1 cellular context compared by ENCODE assay signal in genomic region chr21:46229133-46229922, GRCh38.
TF ChIP-seq lines count a peak whose summit lies in the region.

No MANE protein-coding gene starts in this region.

TF ChIP-seq in HepG2, 621 proteins besides CTCF, POLR2A, EP300 and RAD21 (continued from another document and continues in another):
- TF ChIP-seq, protein P1, sequence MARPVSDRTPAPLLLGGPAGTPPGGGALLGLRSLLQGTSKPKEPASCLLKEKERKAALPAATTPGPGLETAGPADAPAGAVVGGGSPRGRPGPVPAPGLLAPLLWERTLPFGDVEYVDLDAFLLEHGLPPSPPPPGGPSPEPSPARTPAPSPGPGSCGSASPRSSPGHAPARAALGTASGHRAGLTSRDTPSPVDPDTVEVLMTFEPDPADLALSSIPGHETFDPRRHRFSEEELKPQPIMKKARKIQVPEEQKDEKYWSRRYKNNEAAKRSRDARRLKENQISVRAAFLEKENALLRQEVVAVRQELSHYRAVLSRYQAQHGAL (CRISPR knock-in tag; IDR thresholded peaks at IDR 0.05; ENCODE audit: not compliant biosample characterization), result no peak
- TF ChIP-seq, protein P2, sequence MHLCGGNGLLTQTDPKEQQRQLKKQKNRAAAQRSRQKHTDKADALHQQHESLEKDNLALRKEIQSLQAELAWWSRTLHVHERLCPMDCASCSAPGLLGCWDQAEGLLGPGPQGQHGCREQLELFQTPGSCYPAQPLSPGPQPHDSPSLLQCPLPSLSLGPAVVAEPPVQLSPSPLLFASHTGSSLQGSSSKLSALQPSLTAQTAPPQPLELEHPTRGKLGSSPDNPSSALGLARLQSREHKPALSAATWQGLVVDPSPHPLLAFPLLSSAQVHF (CRISPR knock-in tag; IDR thresholded peaks at IDR 0.05), result no peak; the same call in 1 of the 2 replicates
- TF ChIP-seq ZNF124 (CRISPR knock-in tag; IDR thresholded peaks at IDR 0.05), result no peak
- TF ChIP-seq ZNF879 (CRISPR knock-in tag; IDR thresholded peaks at IDR 0.05), result no peak; the same call in 1 of the 2 replicates
- no peak for TF ChIP-seq ZFP90 (CRISPR knock-in tag; IDR thresholded peaks at IDR 0.05; ENCODE audit: borderline replicate concordance)
- TF ChIP-seq NFAT5 (CRISPR knock-in tag; IDR thresholded peaks at IDR 0.05), result 0 out of 2 replicates have a peak, but pooled peaks have one; percentile 38
- TF ChIP-seq SP5 (CRISPR knock-in tag; IDR thresholded peaks at IDR 0.05; ENCODE audit: borderline replicate concordance, low read depth), result 0 out of 2 replicates have a peak, but pooled peaks have one; percentile 10
- TF ChIP-seq ZMYM4 (CRISPR knock-in tag; IDR thresholded peaks at IDR 0.05), result peak; percentile 67
- TF ChIP-seq, protein P3, sequence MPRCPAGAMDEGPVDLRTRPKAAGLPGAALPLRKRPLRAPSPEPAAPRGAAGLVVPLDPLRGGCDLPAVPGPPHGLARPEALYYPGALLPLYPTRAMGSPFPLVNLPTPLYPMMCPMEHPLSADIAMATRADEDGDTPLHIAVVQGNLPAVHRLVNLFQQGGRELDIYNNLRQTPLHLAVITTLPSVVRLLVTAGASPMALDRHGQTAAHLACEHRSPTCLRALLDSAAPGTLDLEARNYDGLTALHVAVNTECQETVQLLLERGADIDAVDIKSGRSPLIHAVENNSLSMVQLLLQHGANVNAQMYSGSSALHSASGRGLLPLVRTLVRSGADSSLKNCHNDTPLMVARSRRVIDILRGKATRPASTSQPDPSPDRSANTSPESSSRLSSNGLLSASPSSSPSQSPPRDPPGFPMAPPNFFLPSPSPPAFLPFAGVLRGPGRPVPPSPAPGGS (CRISPR knock-in tag; IDR thresholded peaks at IDR 0.05), result no peak
- TF ChIP-seq, protein P4, sequence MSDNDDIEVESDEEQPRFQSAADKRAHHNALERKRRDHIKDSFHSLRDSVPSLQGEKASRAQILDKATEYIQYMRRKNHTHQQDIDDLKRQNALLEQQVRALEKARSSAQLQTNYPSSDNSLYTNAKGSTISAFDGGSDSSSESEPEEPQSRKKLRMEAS (IDR thresholded peaks at IDR 0.05), result peak; percentile 85
- TF ChIP-seq ZNF704 (CRISPR knock-in tag; IDR thresholded peaks at IDR 0.05; ENCODE audit: borderline replicate concordance), result 0 out of 2 replicates have a peak, but pooled peaks have one; percentile 63
- peak; percentile 69; the same call in 1 of the 2 replicates for TF ChIP-seq NFKB2 (CRISPR knock-in tag; IDR thresholded peaks at IDR 0.05; ENCODE audit: borderline replicate concordance)
- TF ChIP-seq CREB3 (CRISPR knock-in tag; IDR thresholded peaks at IDR 0.05), result no peak
- TF ChIP-seq SP1 (IDR thresholded peaks at IDR 0.05), result no peak
- peak; percentile 68; the same call in 1 of the 2 replicates for TF ChIP-seq SP1 (CRISPR knock-in tag; IDR thresholded peaks at IDR 0.05)
- TF ChIP-seq ZNF180 (CRISPR knock-in tag; IDR thresholded peaks at IDR 0.05; ENCODE audit: borderline replicate concordance, low read depth), result no peak
- TF ChIP-seq, protein P5, sequence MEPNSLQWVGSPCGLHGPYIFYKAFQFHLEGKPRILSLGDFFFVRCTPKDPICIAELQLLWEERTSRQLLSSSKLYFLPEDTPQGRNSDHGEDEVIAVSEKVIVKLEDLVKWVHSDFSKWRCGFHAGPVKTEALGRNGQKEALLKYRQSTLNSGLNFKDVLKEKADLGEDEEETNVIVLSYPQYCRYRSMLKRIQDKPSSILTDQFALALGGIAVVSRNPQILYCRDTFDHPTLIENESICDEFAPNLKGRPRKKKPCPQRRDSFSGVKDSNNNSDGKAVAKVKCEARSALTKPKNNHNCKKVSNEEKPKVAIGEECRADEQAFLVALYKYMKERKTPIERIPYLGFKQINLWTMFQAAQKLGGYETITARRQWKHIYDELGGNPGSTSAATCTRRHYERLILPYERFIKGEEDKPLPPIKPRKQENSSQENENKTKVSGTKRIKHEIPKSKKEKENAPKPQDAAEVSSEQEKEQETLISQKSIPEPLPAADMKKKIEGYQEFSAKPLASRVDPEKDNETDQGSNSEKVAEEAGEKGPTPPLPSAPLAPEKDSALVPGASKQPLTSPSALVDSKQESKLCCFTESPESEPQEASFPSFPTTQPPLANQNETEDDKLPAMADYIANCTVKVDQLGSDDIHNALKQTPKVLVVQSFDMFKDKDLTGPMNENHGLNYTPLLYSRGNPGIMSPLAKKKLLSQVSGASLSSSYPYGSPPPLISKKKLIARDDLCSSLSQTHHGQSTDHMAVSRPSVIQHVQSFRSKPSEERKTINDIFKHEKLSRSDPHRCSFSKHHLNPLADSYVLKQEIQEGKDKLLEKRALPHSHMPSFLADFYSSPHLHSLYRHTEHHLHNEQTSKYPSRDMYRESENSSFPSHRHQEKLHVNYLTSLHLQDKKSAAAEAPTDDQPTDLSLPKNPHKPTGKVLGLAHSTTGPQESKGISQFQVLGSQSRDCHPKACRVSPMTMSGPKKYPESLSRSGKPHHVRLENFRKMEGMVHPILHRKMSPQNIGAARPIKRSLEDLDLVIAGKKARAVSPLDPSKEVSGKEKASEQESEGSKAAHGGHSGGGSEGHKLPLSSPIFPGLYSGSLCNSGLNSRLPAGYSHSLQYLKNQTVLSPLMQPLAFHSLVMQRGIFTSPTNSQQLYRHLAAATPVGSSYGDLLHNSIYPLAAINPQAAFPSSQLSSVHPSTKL (CRISPR knock-in tag; IDR thresholded peaks at IDR 0.05), result peak; percentile 8; the same call in 1 of the 2 replicates
- 0 out of 2 replicates have a peak, but pooled peaks have one; percentile 27 for TF ChIP-seq ZNF703 (CRISPR knock-in tag; IDR thresholded peaks at IDR 0.05; ENCODE audit: borderline replicate concordance)
- peak; percentile 41 for TF ChIP-seq ARNT2 (CRISPR knock-in tag; IDR thresholded peaks at IDR 0.05; ENCODE audit: low read depth)
- peak; percentile 66 for TF ChIP-seq POLR2G (IDR thresholded peaks at IDR 0.05; ENCODE audit: low read depth, low read length)
- TF ChIP-seq ARID2 (CRISPR knock-in tag; IDR thresholded peaks at IDR 0.05; ENCODE audit: borderline replicate concordance), result 0 out of 2 replicates have a peak, but pooled peaks have one; percentile 56
- no peak for TF ChIP-seq ATF1 (CRISPR knock-in tag; IDR thresholded peaks at IDR 0.05)
- TF ChIP-seq POLR2AphosphoS5 (IDR thresholded peaks at IDR 0.05; ENCODE audit: low read depth, low read length), result peak; percentile 70
- no peak for TF ChIP-seq ZFAT (CRISPR knock-in tag; conservative IDR thresholded peaks at IDR 0.05)
- no peak; the same call in 1 of the 2 replicates for TF ChIP-seq ZNF724P (CRISPR knock-in tag; IDR thresholded peaks at IDR 0.05; ENCODE audit: borderline replicate concordance)
- 0 out of 2 replicates have a peak, but pooled peaks have one; percentile 42 for TF ChIP-seq ZNF850 (CRISPR knock-in tag; conservative IDR thresholded peaks at IDR 0.05)
- TF ChIP-seq SP4 (CRISPR knock-in tag; IDR thresholded peaks at IDR 0.05), result no peak
- TF ChIP-seq ZNF609 (CRISPR knock-in tag; IDR thresholded peaks at IDR 0.05; ENCODE audit: borderline replicate concordance), result 0 out of 2 replicates have a peak, but pooled peaks have one; percentile 57
- no peak for TF ChIP-seq MIXL1 (CRISPR knock-in tag; IDR thresholded peaks at IDR 0.05)
- no peak for TF ChIP-seq TBL1XR1 (IDR thresholded peaks at IDR 0.05; ENCODE audit: borderline replicate concordance, low read length, partially characterized antibody)
- TF ChIP-seq ZNF768 (CRISPR knock-in tag; IDR thresholded peaks at IDR 0.05), result peak; percentile 29; the same call in 1 of the 2 replicates
- no peak for TF ChIP-seq NCOA5 (CRISPR knock-in tag; IDR thresholded peaks at IDR 0.05)
- TF ChIP-seq HOMEZ (CRISPR knock-in tag; IDR thresholded peaks at IDR 0.05; ENCODE audit: low read depth), result no peak
- peak; percentile 51 for TF ChIP-seq BORCS8-MEF2B (CRISPR knock-in tag; IDR thresholded peaks at IDR 0.05)
- TF ChIP-seq ZBTB1 (CRISPR knock-in tag; IDR thresholded peaks at IDR 0.05; ENCODE audit: borderline replicate concordance), result no peak
